Comparison of ENCODE assay signal across 21 cellular contexts in genomic region chr17:12584727-12585126, GRCh38.
"Had no signal": no experiment of that assay in that cellular context is flagged by ENCODE, and none has a peak within 500 bp of the region (broad histone marks: within the 10 kb centered on the region; RNA-seq: fewer than 3 reads in every experiment).

No MANE protein-coding gene starts in this region.

- ATAC-seq: left lobe of liver; stimulated activated effector memory CD8-positive, alpha-beta T cell treated with anti-CD3 and anti-CD28 coated beads, Interleukin-12 subunit alpha, Interleukin-12 subunit beta, amount 100 ng/mL, for 72 hours; T-helper 17 cell had no signal

- H3K27ac ChIP-seq: ascending aorta, esophagus squamous epithelium, stomach, vagina, VCaP had no signal

- H3K4me1 ChIP-seq: esophagus squamous epithelium, vagina had no signal

- DNase-seq: activated CD4-positive, CD25-positive, alpha-beta regulatory T cell treated with anti-CD3 and anti-CD28 coated beads, Interleukin-2, amount 50 U/mL, for 72 hours; activated gamma-delta T cell; dermis blood vessel endothelial cell; effector memory CD4-positive, alpha-beta T cell; esophagus squamous epithelium; hippocampal formation; mammary epithelial cell; midbrain; nephron progenitor cell; occipital lobe; stimulated activated CD4-positive, alpha-beta T cell treated with anti-CD3 and anti-CD28 coated beads, Interleukin-4, amount 100 ng/mL, for 24 hours; stomach; T-helper 17 cell; trophoblast cell had no signal

- H3K36me3 ChIP-seq: esophagus squamous epithelium, stomach, vagina had no signal

- H3K9me3 ChIP-seq: ascending aorta, esophagus squamous epithelium, vagina had no signal

- H3K4me3 ChIP-seq: ascending aorta, esophagus squamous epithelium, stomach, vagina had no signal

- FAIRE-seq: endothelial cell of umbilical vein, islet of Langerhans had no signal

- H3K27me3 ChIP-seq: ascending aorta, esophagus squamous epithelium, stomach, vagina had no signal
